In genomic region chr11:19846654-19847330, GRCh38 we compare ENCODE assay signal across 21 cellular contexts.
DNase-seq lines count a peak whose midpoint lies in the region; ATAC-seq and TF ChIP-seq lines count a peak whose summit lies in the region.
"Had no signal": no experiment of that assay in that cellular context is flagged by ENCODE, and none has a peak within 500 bp of the region (broad histone marks: within the 10 kb centered on the region; RNA-seq: fewer than 3 reads in every experiment).

No MANE protein-coding gene starts in this region.

- peak overlapping the region in 1 of 2 donors; percentile 47 for H3K27ac ChIP-seq in coronary artery
- H3K27ac ChIP-seq: cardiac muscle cell, hepatocyte, KMS-11 had no signal

- DNase-seq in AG10803 (ENCODE audit: low read depth): peak; percentile 64
- DNase-seq in NCI-H2227 (lab: John Stamatoyannopoulos, UW; ENCODE audit: unreplicated experiment): peak; percentile 50
- DNase-seq in coronary artery (ENCODE audit: low spot score): peak; percentile 80
- DNase-seq in medulla oblongata (ENCODE audit: extremely low spot score): peak; percentile 39
- DNase-seq in MV-4-11 (lab: John Stamatoyannopoulos, UW): no peak
- DNase-seq in activated T-cell treated with anti-CD3 and anti-CD28 coated beads, Interleukin-2, amount 50 U/mL, for 48 hours: no peak
- DNase-seq in NK-92 (lab: John Stamatoyannopoulos, UW; ENCODE audit: unreplicated experiment): no peak
- DNase-seq: activated B cell treated with CpG ODN at 0.5 μM for 24 hours; activated naive CD4-positive, alpha-beta T cell treated with Interleukin-2 at 50 U/mL for 16 hours; Caco-2; GDM1; HFFc6; naive thymus-derived CD4-positive, alpha-beta T cell; NCI-H1436 treated with DMSO at 0.1 percent for 48 hours; NCI-H524 treated with DMSO at 0.1 percent for 48 hours; stimulated activated CD4-positive, alpha-beta T cell treated with anti-CD3 and anti-CD28 coated beads, Interleukin-2, amount 100 ng/mL, for 24 hours; T-cell had no signal

- ATAC-seq in HG03045 (IDR thresholded peaks at IDR 0.05; ENCODE audit: unreplicated experiment): no peak
- ATAC-seq: naive thymus-derived CD4-positive, alpha-beta T cell; T-cell had no signal

- TF ChIP-seq CTCF in AG10803 (conservative IDR thresholded peaks at IDR 0.05; ENCODE audit: low read length) (no peak), coronary artery (IDR thresholded peaks at IDR 0.05) (no peak)

- H3K4me3 ChIP-seq in AG10803 (ENCODE audit: low read length) (no peak overlapping the region), coronary artery (no peak overlapping the region)
- H3K4me3 ChIP-seq: cardiac muscle cell, hepatocyte had no signal

Comparison
In these comparisons a context has a peak if more than half of its experiments do, and no peak if none do; other contexts are left out.
1. DNase-seq: peak in AG10803 (single experiment), NCI-H2227 (single experiment), coronary artery (single experiment) and medulla oblongata (single experiment); none in MV-4-11 (single experiment), activated T-cell treated with anti-CD3 and anti-CD28 coated beads, Interleukin-2, amount 50 U/mL, for 48 hours (0 of 2) and NK-92 (single experiment).